In the genomic region with DNA sequence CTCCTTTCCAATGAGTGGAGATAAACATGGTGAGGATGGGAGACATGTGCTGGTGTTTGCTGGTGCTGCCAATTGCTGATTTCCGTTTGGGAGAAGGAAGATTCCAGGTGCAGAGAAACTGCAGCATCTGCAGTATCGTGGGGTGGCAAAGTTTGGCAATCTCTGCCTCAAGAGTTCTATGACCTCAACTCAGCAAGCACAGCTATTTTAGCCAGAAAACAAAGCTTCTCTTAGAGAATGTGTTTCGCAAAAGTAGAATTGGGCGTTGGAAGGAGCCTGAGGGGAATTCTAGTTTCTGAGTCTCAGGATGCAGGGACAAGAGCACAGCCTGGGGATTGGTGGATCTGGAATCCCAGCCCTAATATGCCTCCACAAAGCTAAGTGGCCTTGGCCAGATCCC, we compare ENCODE assay signal across 19 cellular contexts. TPM values are rescaled to one million over a fixed set of nuclear protein-coding genes. Genes with fewer than 3 reads are reported as not detected.
DNase-seq lines count a peak whose midpoint lies in the region; ATAC-seq and TF ChIP-seq lines count a peak whose summit lies in the region.
"Had no signal": no experiment of that assay in that cellular context is flagged by ENCODE, and none has a peak within 500 bp of the region (broad histone marks: within the 10 kb centered on the region; RNA-seq: fewer than 3 reads in every experiment).

No MANE protein-coding gene starts in this region.

- no peaks in the 10 kb centered on the region for H3K4me1 ChIP-seq in mammary epithelial cell (ENCODE audit: insufficient read depth, low read length)
- H3K4me1 ChIP-seq: Peyer's patch had no signal

- H3K4me2 ChIP-seq in mammary epithelial cell (ENCODE audit: insufficient read depth, low read depth, low read length) = peak overlapping the region; percentile 16

- CTCF ChIA-PET in mammary epithelial cell (lab: Charles Lee; ENCODE audit: low non-redundant PET) = no interaction called here

- H3K9me3 Mint-ChIP-seq in type B pancreatic cell = peaks cover 7% of the 10 kb centered on the region
- H3K9me3 Mint-ChIP-seq in activated T-cell treated with anti-CD3 and anti-CD28 coated beads, Interleukin-2, amount 50 U/mL, for 4 hours = no peaks in the 10 kb centered on the region
- H3K9me3 Mint-ChIP-seq: CD4-positive, CD25-positive, alpha-beta regulatory T cell had no signal

- DNase-seq in RPMI7951 (ENCODE audit: low read depth) = peak; percentile 40
- DNase-seq in mammary epithelial cell = peak; percentile 76
- DNase-seq in foreskin melanocyte = peak; percentile 85
- no peak for DNase-seq in type B pancreatic cell (ENCODE audit: extremely low spot score, unreplicated experiment)
- DNase-seq in activated T-cell treated with anti-CD3 and anti-CD28 coated beads, Interleukin-2, amount 50 U/mL, for 4 hours = no peak
- DNase-seq in T1000 (lab: John Stamatoyannopoulos, UW) = no peak
- DNase-seq: Calu3; CD4-positive, CD25-positive, alpha-beta regulatory T cell; MV-4-11; NCI-H1417 treated with DMSO at 0.1 percent for 48 hours; NCI-H2029 treated with DMSO at 0.1 percent for 48 hours; NCI-H2171 treated with DMSO at 0.1 percent for 48 hours; NCI-H510A; NCI-H774; Peyer's patch; SHP77 treated with DMSO at 0.1 percent for 48 hours had no signal

- H3K27ac ChIP-seq in mammary epithelial cell (ENCODE audit: insufficient read depth, low read depth, low read length) = no peak overlapping the region
- H3K27ac ChIP-seq: Peyer's patch had no signal

- H3K36me3 ChIP-seq in mammary epithelial cell (ENCODE audit: insufficient read depth, low read length) = no peaks in the 10 kb centered on the region
- H3K36me3 ChIP-seq: Peyer's patch had no signal

- H3K27me3 Mint-ChIP-seq in type B pancreatic cell = no peaks in the 10 kb centered on the region
- H3K27me3 Mint-ChIP-seq in activated T-cell treated with anti-CD3 and anti-CD28 coated beads, Interleukin-2, amount 50 U/mL, for 4 hours (ENCODE audit: low read depth) = peaks cover 18% of the 10 kb centered on the region

- no peak overlapping the region for H3K9ac ChIP-seq in mammary epithelial cell (ENCODE audit: insufficient read depth, low read length)

- no peaks in the 10 kb centered on the region for H3K79me2 ChIP-seq in mammary epithelial cell (ENCODE audit: insufficient read depth, low read length)

- H2AFZ ChIP-seq in mammary epithelial cell (ENCODE audit: low read depth, low read length) = peak overlapping the region; percentile 70

- in situ Hi-C loops in mammary epithelial cell (cut with MboI; ENCODE audit: low sequenced_read_pairs in 2 of 2) = no loop called here

- H3K4me3 ChIP-seq in mammary epithelial cell (replicated peaks in 1 of 3; ENCODE audit: insufficient read depth in 1 of 3, low read depth in 2 of 3, low read length in 3 of 3) = no peak overlapping the region
- H3K4me3 ChIP-seq: Peyer's patch had no signal

- no peak for ATAC-seq in HG03280 (IDR thresholded peaks at IDR 0.05; ENCODE audit: unreplicated experiment)
- no peak for ATAC-seq in activated T-cell treated with anti-CD3 and anti-CD28 coated beads, Interleukin-2, amount 50 U/mL, for 4 hours
- ATAC-seq: HCT116 had no signal

- TF ChIP-seq CTCF in mammary epithelial cell (conservative IDR thresholded peaks at IDR 0.05 in 1 of 2, IDR thresholded peaks at IDR 0.05 in 1 of 2; ENCODE audit: extremely low read depth in 1 of 2, insufficient read depth in 1 of 2, low read depth in 1 of 2, low read length in 2 of 2) (no peak), type B pancreatic cell (conservative IDR thresholded peaks at IDR 0.05) (no peak)

- H3K9me3 ChIP-seq in mammary epithelial cell (replicated peaks; ENCODE audit: insufficient read depth, low read length) = no peaks in the 10 kb centered on the region
- H3K9me3 ChIP-seq: Peyer's patch had no signal

- BruUV-seq in mammary epithelial cell (replicated peaks; lab: Mats Ljungman, UMichigan) = no TSS peak

- H3K27me3 ChIP-seq in mammary epithelial cell (ENCODE audit: insufficient read depth, low read length) = no peaks in the 10 kb centered on the region
- H3K27me3 ChIP-seq: Peyer's patch had no signal

- H3K27ac Mint-ChIP-seq in type B pancreatic cell = peak overlapping the region; percentile 26
- H3K27ac Mint-ChIP-seq: B cell; CD4-positive, CD25-positive, alpha-beta regulatory T cell had no signal

- 7% methylated on average over 4 of the region's 4 CpGs for WGBS in mammary epithelial cell (ENCODE audit: low coverage, missing lambda C conversion rate)

- dilution Hi-C loops in mammary epithelial cell (cut with HindIII; ENCODE audit: low sequenced_read_pairs) = no loop called here

- no peaks in the 10 kb centered on the region for H4K20me1 ChIP-seq in mammary epithelial cell (ENCODE audit: insufficient read depth, low read length)

- peaks cover 2% of the 10 kb centered on the region for H3K36me3 Mint-ChIP-seq in type B pancreatic cell
- H3K36me3 Mint-ChIP-seq in activated T-cell treated with anti-CD3 and anti-CD28 coated beads, Interleukin-2, amount 50 U/mL, for 4 hours (ENCODE audit: insufficient read depth) = no peaks in the 10 kb centered on the region
- H3K36me3 Mint-ChIP-seq: CD4-positive, CD25-positive, alpha-beta regulatory T cell had no signal

- peaks cover 38% of the 10 kb centered on the region for H3K4me1 Mint-ChIP-seq in type B pancreatic cell (ENCODE audit: unreplicated experiment)
- no peaks in the 10 kb centered on the region for H3K4me1 Mint-ChIP-seq in activated T-cell treated with anti-CD3 and anti-CD28 coated beads, Interleukin-2, amount 50 U/mL, for 4 hours (ENCODE audit: low read depth)
- H3K4me1 Mint-ChIP-seq: B cell; CD4-positive, CD25-positive, alpha-beta regulatory T cell had no signal

- peak overlapping the region; percentile 10 for H3K4me3 Mint-ChIP-seq in type B pancreatic cell
- H3K4me3 Mint-ChIP-seq in activated T-cell treated with anti-CD3 and anti-CD28 coated beads, Interleukin-2, amount 50 U/mL, for 4 hours = no peak overlapping the region
- H3K4me3 Mint-ChIP-seq: B cell; CD4-positive, CD25-positive, alpha-beta regulatory T cell had no signal

- intact Hi-C loops in mammary epithelial cell (cut with micrococcal nuclease) = no loop called here

RNA-seq across cellular contexts. Expression of gene SHC4, which starts 18.2 kb away (rescaled TPM):
- total RNA-seq in RPMI7951 (2014; rRNA removed; shearing (Covaris generic)) = 1.2 and 1.9 TPM in 2 replicates
- total RNA-seq in mammary epithelial cell = 10 to 100 TPM in 1 of 2 donors, 1 to 10 TPM in 1; 5.5 to 23.8 TPM
- 3.0 TPM for polyA plus RNA-seq in mammary epithelial cell
- polyA minus RNA-seq in mammary epithelial cell = 1.9 TPM
- total RNA-seq in type B pancreatic cell (ENCODE audit: low replicate concordance) = 2.1 and 4.5 TPM in 2 replicates
- 1 to 10 TPM; 1.7 to 2.3 (median 2.2) TPM for total RNA-seq in activated T-cell treated with anti-CD3 and anti-CD28 coated beads, Interleukin-2, amount 50 U/mL, for 4 hours
- total RNA-seq: CD4-positive, CD25-positive, alpha-beta regulatory T cell had no signal
- polyA plus RNA-seq: CD4-positive, CD25-positive, alpha-beta regulatory T cell had no signal

Comparison
In these comparisons a context has a peak if more than half of its experiments do, and no peak if none do; other contexts are left out.
1. DNase-seq: peak in RPMI7951 (single experiment), mammary epithelial cell (single experiment) and foreskin melanocyte (single experiment); none in type B pancreatic cell (single experiment), activated T-cell treated with anti-CD3 and anti-CD28 coated beads, Interleukin-2, amount 50 U/mL, for 4 hours (single experiment) and T1000 (single experiment).